Comparison of ENCODE assay signal across 7 cellular contexts in the genomic region with DNA sequence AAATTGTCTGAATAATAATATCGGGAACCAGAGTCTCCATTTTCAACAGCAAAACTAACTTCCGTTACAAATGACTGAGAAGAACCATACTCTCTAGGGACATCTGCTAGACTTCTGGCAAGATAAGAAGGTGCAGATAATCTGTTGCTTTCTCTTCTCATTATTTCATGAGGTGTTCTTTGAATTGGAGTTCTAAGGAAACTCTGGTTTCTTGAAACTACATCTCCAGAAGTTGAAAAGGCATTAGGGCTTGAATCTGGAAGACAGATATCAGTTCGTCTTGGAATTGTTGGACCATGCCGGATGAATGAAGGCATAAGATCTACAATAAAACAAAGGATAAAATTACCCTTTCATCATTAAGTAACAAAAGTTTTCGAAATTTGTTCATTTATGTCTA. TPM values are rescaled to one million over a fixed set of nuclear protein-coding genes. Genes with fewer than 3 reads are reported as not detected.
DNase-seq lines count a peak whose midpoint lies in the region; ATAC-seq and TF ChIP-seq lines count a peak whose summit lies in the region.
"Not testable (repeated sequence)": the region's sequence is repeated elsewhere in the genome, so short reads cannot be mapped to it uniquely, and the experiment has no call there.

No MANE protein-coding gene starts in this region.

- peaks cover 39% of the 10 kb centered on the region for H3K36me3 Mint-ChIP-seq in osteocyte (ENCODE audit: unreplicated experiment)

- CTCF ChIA-PET in SK-N-SH (lab: Yijun Ruan, JAX) = interaction anchor here (1.0 kb wide), 2 partner anchors 77 to 97 kb away, joined by 3 read pairs; no protein-coding TSS in a partner anchor

- H2AFZ ChIP-seq in SK-N-SH (ENCODE audit: low read depth) = not testable (repeated sequence)

- H3K27ac Mint-ChIP-seq in osteocyte (ENCODE audit: unreplicated experiment) = not testable (repeated sequence)

- TF ChIP-seq POLR2A in breast epithelium (IDR thresholded peaks at IDR 0.05) = not testable (repeated sequence)

- TF ChIP-seq RAD21 in SK-N-SH (IDR thresholded peaks at IDR 0.05; ENCODE audit: low read length) = not testable (repeated sequence)

- H3K4me2 ChIP-seq in DOHH2 (ENCODE audit: low read length) (peak overlapping the region; percentile 80), SK-N-SH (peak overlapping the region; percentile 94; the same call in 1 of the 2 replicates)

- TF ChIP-seq EP300 in SK-N-SH (IDR thresholded peaks at IDR 0.05; ENCODE audit: borderline replicate concordance in 1 of 2, low read depth in 1 of 2, low read length in 1 of 2) = not testable (repeated sequence)

- peak overlapping the region; percentile 8; the same call in 1 of the 2 replicates for H3K4me3 ChIP-seq in DOHH2 (ENCODE audit: low read length)
- H3K4me3 ChIP-seq in HUES48 (ENCODE audit: low read depth, low read length) = peak overlapping the region; percentile 78
- not testable (repeated sequence) for H3K4me3 ChIP-seq in SK-N-SH (ENCODE audit: low read depth in 2 of 2, low read length in 1 of 2)
- H3K4me3 ChIP-seq in breast epithelium = peak overlapping the region; percentile 84 to 96 (median 89)
- H3K4me3 ChIP-seq in left ventricle myocardium inferior = peak overlapping the region; percentile 93

- H3K9me2 ChIP-seq in DOHH2 (replicated peaks; ENCODE audit: control insufficient read depth, low read length); SK-N-SH: not testable (repeated sequence)

- not testable (repeated sequence) for TF ChIP-seq CTCF in DOHH2 (IDR thresholded peaks at IDR 0.05; ENCODE audit: low read depth, low read length, poor library complexity, severe bottlenecking); SK-N-SH (IDR thresholded peaks at IDR 0.05); breast epithelium (IDR thresholded peaks at IDR 0.05); left ventricle myocardium inferior (IDR thresholded peaks at IDR 0.05; ENCODE audit: borderline replicate concordance); osteocyte (IDR thresholded peaks at IDR 0.05)

- H3K4me1 Mint-ChIP-seq in osteocyte (ENCODE audit: unreplicated experiment) = peaks cover 38% of the 10 kb centered on the region

- not testable (repeated sequence) for DNase-seq in SK-N-SH; breast epithelium (ENCODE audit: low spot score in 2 of 2); left ventricle myocardium inferior; osteocyte (ENCODE audit: extremely low spot score, unreplicated experiment)

- H3K9me3 ChIP-seq in DOHH2 (ENCODE audit: control insufficient read depth, insufficient read depth, low read length); HUES48 (ENCODE audit: control insufficient read depth, insufficient read depth, low read length); SK-N-SH; breast epithelium; left ventricle myocardium inferior (replicated peaks): not testable (repeated sequence)

- not testable (repeated sequence) for H4K20me1 ChIP-seq in DOHH2 (ENCODE audit: control insufficient read depth, insufficient read depth, low read depth, low read length); SK-N-SH (ENCODE audit: insufficient read depth)

- intact Hi-C loops in breast epithelium (cut with DNase I; ENCODE audit: low total_unique reads); left ventricle myocardium inferior (cut with micrococcal nuclease): not testable (repeated sequence)

- H3K9me3 Mint-ChIP-seq in osteocyte (ENCODE audit: unreplicated experiment) = not testable (repeated sequence)

- not testable (repeated sequence) for H3K27ac ChIP-seq in DOHH2 (ENCODE audit: low read depth, low read length); HUES48 (ENCODE audit: low read depth, low read length); SK-N-SH (ENCODE audit: low read depth in 2 of 2, low read length in 1 of 2)
- H3K27ac ChIP-seq in breast epithelium = peak overlapping the region; percentile 28 to 99
- peak overlapping the region; percentile 98 for H3K27ac ChIP-seq in left ventricle myocardium inferior (replicated peaks)

- WGBS in SK-N-SH (ENCODE audit: low lambda C conversion rate) = 97% methylated on average over 5 of the region's 5 CpGs

- peak overlapping the region; percentile 44 for H3K4me3 Mint-ChIP-seq in osteocyte (ENCODE audit: unreplicated experiment)

- H3K27me3 Mint-ChIP-seq in osteocyte (ENCODE audit: unreplicated experiment) = not testable (repeated sequence)

- H3K36me3 ChIP-seq in DOHH2 (ENCODE audit: control insufficient read depth, low read length) (peaks cover 28% of the 10 kb centered on the region), HUES48 (ENCODE audit: control insufficient read depth, insufficient read depth, low read length) (peaks cover 30% of the 10 kb centered on the region), SK-N-SH (replicated peaks in 1 of 2; ENCODE audit: control insufficient read depth in 1 of 2, insufficient read depth in 2 of 2, low read length in 1 of 2) (peaks cover 8 to 28% of the 10 kb centered on the region in 2 experiments), left ventricle myocardium inferior (peaks cover 26% of the 10 kb centered on the region)
- not testable (repeated sequence) for H3K36me3 ChIP-seq in breast epithelium

- POLR2A ChIA-PET in SK-N-SH (lab: Yijun Ruan, JAX) = not testable (repeated sequence)

- not testable (repeated sequence) for H3K9ac ChIP-seq in HUES48 (ENCODE audit: low read depth, low read length); SK-N-SH

- not testable (repeated sequence) for H3F3A ChIP-seq in DOHH2 (ENCODE audit: control insufficient read depth, insufficient read depth); SK-N-SH (replicated peaks; ENCODE audit: insufficient read depth)

- peaks cover 35% of the 10 kb centered on the region for H3K4me1 ChIP-seq in DOHH2 (ENCODE audit: control insufficient read depth, low read length)
- H3K4me1 ChIP-seq in HUES48 (ENCODE audit: control insufficient read depth, insufficient read depth, low read length) = peaks cover 16% of the 10 kb centered on the region
- peaks cover 11 to 16% of the 10 kb centered on the region in 2 experiments for H3K4me1 ChIP-seq in SK-N-SH (ENCODE audit: control insufficient read depth in 1 of 2, insufficient read depth in 2 of 2, low read depth in 1 of 2, low read length in 1 of 2)
- H3K4me1 ChIP-seq in breast epithelium = not testable (repeated sequence)
- H3K4me1 ChIP-seq in left ventricle myocardium inferior = peaks cover 74% of the 10 kb centered on the region

- not testable (repeated sequence) for H3K27me3 ChIP-seq in DOHH2 (ENCODE audit: control insufficient read depth, low read length); HUES48 (ENCODE audit: control insufficient read depth, insufficient read depth, low read length); SK-N-SH (ENCODE audit: insufficient read depth); breast epithelium; left ventricle myocardium inferior (ENCODE audit: low read depth)

- H3K79me2 ChIP-seq in DOHH2 (ENCODE audit: control insufficient read depth, low read length) (peaks cover 46% of the 10 kb centered on the region), SK-N-SH (ENCODE audit: insufficient read depth) (peaks cover 69% of the 10 kb centered on the region)

- ATAC-seq in GM21367 (IDR thresholded peaks at IDR 0.05; ENCODE audit: unreplicated experiment) = peak; percentile 40

RNA-seq across cellular contexts. Expression of a gene that starts 2.8 kb away (rescaled TPM):
- polyA plus RNA-seq in SK-N-SH (2012; rRNA removed) = 8.9 and 9.2 TPM in 2 replicates
- polyA plus RNA-seq in SK-N-SH (2012; cell fraction: cytosol; rRNA removed) = 14.4 and 17.2 TPM in 2 replicates
- polyA plus RNA-seq in SK-N-SH (2012; cell fraction: nucleus; rRNA removed) = 3.5 and 6.3 TPM in 2 replicates
- total RNA-seq in breast epithelium (10 to 100 TPM; 56.0 to 77.0 (median 76.0) TPM), left ventricle myocardium inferior (29.5 TPM), osteocyte (47.9 and 48.4 TPM in 2 replicates)
